26 cellular contexts compared by ENCODE assay signal in the genomic region with DNA sequence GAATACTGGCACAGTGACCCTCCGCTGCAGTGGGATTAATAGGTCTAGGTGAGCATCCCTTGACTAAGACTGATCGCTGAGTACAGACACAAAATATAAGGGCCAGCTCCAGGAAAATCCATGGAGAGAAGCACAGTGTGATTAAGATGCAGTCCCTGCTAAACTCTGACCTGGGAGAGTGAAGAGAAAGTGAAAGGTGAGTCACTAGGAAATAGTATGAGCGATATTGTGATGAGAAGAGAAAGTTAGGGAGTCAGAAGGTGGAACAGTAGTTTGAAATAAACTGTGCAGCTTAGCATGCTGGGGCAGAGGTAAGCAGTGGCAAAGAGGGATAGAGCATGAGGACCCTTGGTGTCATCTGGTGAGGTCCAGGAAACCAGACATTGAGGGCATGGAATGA.
"Had no signal": no experiment of that assay in that cellular context is flagged by ENCODE, and none has a peak within 500 bp of the region (broad histone marks: within the 10 kb centered on the region; RNA-seq: fewer than 3 reads in every experiment).

No MANE protein-coding gene starts in this region.

- H3K9me3 Mint-ChIP-seq: activated B cell treated with CpG ODN at 0.5 μM for 24 hours; activated naive CD8-positive, alpha-beta T cell treated with anti-CD3 and anti-CD28 coated beads, Interleukin-2, amount 10 ng/mL, durations not matched to agents 7 days and 5 days; activated T-cell treated with anti-CD3 and anti-CD28 coated beads, Interleukin-2, amount 50 U/mL, for 24 hours; natural killer cell treated with Interleukin-12 subunit alpha and Interleukin-12 subunit beta and Interleukin-15 and Interleukin-18, amount 100 ng/mL, for 72 hours; T-helper 2 cell treated with Interferon-gamma antibody and Interleukin-4, amounts not matched to agents 5 μg/mL and 100 μg/mL, for 36 hours had no signal

- H3K4me3 ChIP-seq: heart right ventricle, left ventricle myocardium inferior, lung, mucosa of descending colon, right lobe of liver, stomach, thyroid gland, upper lobe of left lung, vagina had no signal

- H3K27me3 Mint-ChIP-seq: activated naive CD8-positive, alpha-beta T cell treated with anti-CD3 and anti-CD28 coated beads, Interleukin-2, amount 10 ng/mL, durations not matched to agents 7 days and 5 days had no signal

- DNase-seq: activated B cell treated with CpG ODN at 0.5 μM for 24 hours; activated CD4-positive, alpha-beta T cell treated with anti-CD3 and anti-CD28 coated beads for 4 hours; activated CD4-positive, alpha-beta T cell treated with anti-CD3 and anti-CD28 coated beads, Interleukin-2, amount 50 U/mL, for 4 hours; activated CD8-positive, alpha-beta memory T cell treated with anti-CD3 and anti-CD28 coated beads, Interleukin-2, amount 50 U/mL, for 48 hours; activated naive CD4-positive, alpha-beta T cell; activated naive CD8-positive, alpha-beta T cell treated with anti-CD3 and anti-CD28 coated beads, Interleukin-2, amount 10 ng/mL, durations not matched to agents 7 days and 5 days; activated T-cell treated with anti-CD3 and anti-CD28 coated beads, Interleukin-2, amount 50 U/mL, for 24 hours; amniotic stem cell; brain microvascular endothelial cell; central memory CD4-positive, alpha-beta T cell; foreskin melanocyte; heart right ventricle; left ventricle myocardium inferior; mucosa of descending colon; right lobe of liver; stimulated activated CD4-positive, alpha-beta T cell treated with anti-CD3 and anti-CD28 coated beads, Interleukin-12 subunit alpha, Interleukin-12 subunit beta, amount 100 ng/mL, for 4 hours; stimulated activated CD4-positive, alpha-beta T cell treated with anti-CD3 and anti-CD28 coated beads, Interleukin-4, amount 100 ng/mL, for 1 hour; stomach; T-helper 1 cell; thyroid gland; upper lobe of left lung had no signal

- H3K36me3 Mint-ChIP-seq: activated naive CD8-positive, alpha-beta T cell treated with anti-CD3 and anti-CD28 coated beads, Interleukin-2, amount 10 ng/mL, durations not matched to agents 7 days and 5 days; natural killer cell treated with Interleukin-12 subunit alpha and Interleukin-12 subunit beta and Interleukin-15 and Interleukin-18, amount 100 ng/mL, for 72 hours had no signal

- ATAC-seq: esophagus mucosa; heart right ventricle; mucosa of descending colon; natural killer cell treated with Interleukin-12 subunit alpha and Interleukin-12 subunit beta and Interleukin-15 and Interleukin-18, amount 100 ng/mL, for 72 hours; right lobe of liver had no signal

- H3K4me3 Mint-ChIP-seq: activated B cell treated with CpG ODN at 0.5 μM for 24 hours; activated naive CD8-positive, alpha-beta T cell treated with anti-CD3 and anti-CD28 coated beads, Interleukin-2, amount 10 ng/mL, durations not matched to agents 7 days and 5 days; activated T-cell treated with anti-CD3 and anti-CD28 coated beads, Interleukin-2, amount 50 U/mL, for 24 hours; natural killer cell treated with Interleukin-12 subunit alpha and Interleukin-12 subunit beta and Interleukin-15 and Interleukin-18, amount 100 ng/mL, for 72 hours; T-helper 2 cell treated with Interferon-gamma antibody and Interleukin-4, amounts not matched to agents 5 μg/mL and 100 μg/mL, for 36 hours had no signal

- H3K27ac Mint-ChIP-seq: activated B cell treated with CpG ODN at 0.5 μM for 24 hours; activated naive CD8-positive, alpha-beta T cell treated with anti-CD3 and anti-CD28 coated beads, Interleukin-2, amount 10 ng/mL, durations not matched to agents 7 days and 5 days; activated T-cell treated with anti-CD3 and anti-CD28 coated beads, Interleukin-2, amount 50 U/mL, for 24 hours; natural killer cell treated with Interleukin-12 subunit alpha and Interleukin-12 subunit beta and Interleukin-15 and Interleukin-18, amount 100 ng/mL, for 72 hours; T-helper 2 cell treated with Interferon-gamma antibody and Interleukin-4, amounts not matched to agents 5 μg/mL and 100 μg/mL, for 36 hours had no signal
